23 cellular contexts compared by ENCODE assay signal in the genomic region with DNA sequence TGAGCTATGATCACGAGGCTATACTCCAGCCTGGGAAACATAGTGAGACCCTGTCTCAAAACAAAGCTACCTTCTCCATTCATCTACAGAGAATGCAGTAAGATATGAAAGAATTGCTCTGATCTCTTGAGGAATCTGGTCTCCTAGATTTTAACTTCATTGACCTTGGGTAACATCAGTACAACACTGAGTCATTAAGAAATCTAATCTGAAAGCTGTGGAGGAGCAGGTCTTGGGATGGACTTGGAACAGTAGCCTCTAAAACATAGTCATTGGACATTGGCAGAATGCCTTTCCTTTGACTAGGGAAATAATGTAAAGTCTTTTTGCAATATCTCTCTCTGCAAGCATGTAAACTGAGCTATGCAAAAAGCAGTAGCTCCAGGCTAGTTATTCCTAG. TPM values are rescaled to one million over a fixed set of nuclear protein-coding genes. Genes with fewer than 3 reads are reported as not detected.
A peak's percentile ranks its signal among the peaks of the same experiment; 100 is the strongest.
DNase-seq lines count a peak whose midpoint lies in the region; ATAC-seq and TF ChIP-seq lines count a peak whose summit lies in the region.
"Had no signal": no experiment of that assay in that cellular context is flagged by ENCODE, and none has a peak within 500 bp of the region (broad histone marks: within the 10 kb centered on the region; RNA-seq: fewer than 3 reads in every experiment).

No MANE protein-coding gene starts in this region.

- H3K9me1 ChIP-seq in IMR-90 (ENCODE audit: insufficient read depth, low read length) = no peaks in the 10 kb centered on the region; the same call in 1 of the 2 replicates

- DNase-seq in IMR-90 = peak; percentile 93
- peak; percentile 38 for DNase-seq in astrocyte of the spinal cord (ENCODE audit: low read depth, low spot score)
- no peak for DNase-seq in psoas muscle
- DNase-seq in GM10266 (ENCODE audit: extremely low spot score) = no peak
- no peak for DNase-seq in activated CD8-positive, alpha-beta memory T cell treated with anti-CD3 and anti-CD28 coated beads, Interleukin-2, amount 10 ng/mL, durations not matched to agents 7 days and 5 days
- no peak for DNase-seq in mesenteric fat pad (ENCODE audit: low spot score)
- DNase-seq: activated B cell treated with CpG ODN at 0.5 μM for 24 hours; activated CD4-positive, alpha-beta memory T cell treated with anti-CD3 and anti-CD28 coated beads for 36 hours; activated naive CD4-positive, alpha-beta T cell treated with anti-CD3 and anti-CD28 coated beads, Interleukin-2, amount 10 ng/mL, durations not matched to agents 7 days and 5 days; activated T-cell treated with anti-CD3 and anti-CD28 coated beads, Interleukin-2, amount 50 U/mL, for 1 hour; BE2C; endodermal cell; gastrocnemius medialis; mesendoderm; MM.1S; naive thymus-derived CD8-positive, alpha-beta T cell; NCI-H1930; right cardiac atrium; SJCRH30; stimulated activated naive B cell treated with anti-CD40 and anti-IgM and Interleukin-4, amounts not matched to agents 10 μg/mL and 1 μg/mL and 100 μg/mL, for 72 hours; T-helper 17 cell had no signal

- TF ChIP-seq CTCF in IMR-90 (conservative IDR thresholded peaks at IDR 0.05; ENCODE audit: low read depth, low read length) (no peak), astrocyte of the spinal cord (IDR thresholded peaks at IDR 0.05; ENCODE audit: low read depth, low read length) (no peak), psoas muscle (IDR thresholded peaks at IDR 0.05) (no peak), GM10266 (IDR thresholded peaks at IDR 0.05; ENCODE audit: control insufficient read depth, insufficient read depth, low read depth, missing control alignments) (no peak)

- no peak overlapping the region for H2BK15ac ChIP-seq in IMR-90 (ENCODE audit: low read depth, low read length)

- no peaks in the 10 kb centered on the region for H3K27me3 ChIP-seq in BLaER1
- no peaks in the 10 kb centered on the region for H3K27me3 ChIP-seq in IMR-90 (ENCODE audit: control insufficient read depth, insufficient read depth, low read length)
- no peaks in the 10 kb centered on the region for H3K27me3 ChIP-seq in psoas muscle (ENCODE audit: insufficient read depth in 3 of 3, low read length in 2 of 3)
- H3K27me3 ChIP-seq: gastrocnemius medialis, SJCRH30 had no signal

- H2AK9ac ChIP-seq in IMR-90 (replicated peaks; ENCODE audit: low read depth, low read length, poor library complexity) = no peak overlapping the region

- H3K27ac ChIP-seq in BLaER1 = no peak overlapping the region
- H3K27ac ChIP-seq in IMR-90 (ENCODE audit: insufficient read depth, low read length) = no peak overlapping the region
- no peak overlapping the region for H3K27ac ChIP-seq in psoas muscle
- H3K27ac ChIP-seq: gastrocnemius medialis, SJCRH30 had no signal

- TF ChIP-seq RAD21 in IMR-90 (IDR thresholded peaks at IDR 0.05; ENCODE audit: low read length) = no peak

- no TSS peak for BruUV-seq in IMR-90 (replicated peaks; lab: Mats Ljungman, UMichigan)

- no peak overlapping the region for H2AK5ac ChIP-seq in IMR-90 (ENCODE audit: low read depth, low read length)

- no peak overlapping the region for H3K27ac Mint-ChIP-seq in activated CD8-positive, alpha-beta memory T cell treated with anti-CD3 and anti-CD28 coated beads, Interleukin-2, amount 10 ng/mL, durations not matched to agents 7 days and 5 days
- H3K27ac Mint-ChIP-seq: activated B cell treated with CpG ODN at 0.5 μM for 24 hours; activated CD4-positive, alpha-beta memory T cell treated with anti-CD3 and anti-CD28 coated beads for 36 hours; activated naive CD4-positive, alpha-beta T cell treated with anti-CD3 and anti-CD28 coated beads, Interleukin-2, amount 10 ng/mL, durations not matched to agents 7 days and 5 days; endodermal cell; naive thymus-derived CD8-positive, alpha-beta T cell; stimulated activated naive B cell treated with anti-CD40 and anti-IgM and Interleukin-4, amounts not matched to agents 10 μg/mL and 1 μg/mL and 100 μg/mL, for 72 hours; T-helper 17 cell had no signal

- H3K4me3 ChIP-seq in BLaER1 (no peak overlapping the region), IMR-90 (ENCODE audit: insufficient read depth, low read depth, low read length) (no peak overlapping the region), astrocyte of the spinal cord (ENCODE audit: low read depth, low read length) (no peak overlapping the region), psoas muscle (no peak overlapping the region)
- H3K4me3 ChIP-seq: gastrocnemius medialis, SJCRH30 had no signal

- H4K8ac ChIP-seq in IMR-90 (ENCODE audit: low read depth in 2 of 2, low read length in 2 of 2) = no peak overlapping the region

- H3K79me1 ChIP-seq in IMR-90 (ENCODE audit: low read depth in 1 of 2, low read length in 2 of 2) = no peaks in the 10 kb centered on the region; a peak in 1 of 4 replicates

- TF ChIP-seq POLR2A in IMR-90 (IDR thresholded peaks at IDR 0.05; ENCODE audit: low read depth, low read length) = no peak

- dilution Hi-C loops in IMR-90 (cut with HindIII; ENCODE audit: low sequenced_read_pairs, unreplicated experiment) = no loop called here

- peak overlapping the region; percentile 59 for H2BK5ac ChIP-seq in IMR-90 (ENCODE audit: low read depth, low read length, poor library complexity, severe bottlenecking)

- no peak overlapping the region for H3K9ac ChIP-seq in BLaER1
- H3K9ac ChIP-seq in IMR-90 (ENCODE audit: low read depth, low read length) = no peak overlapping the region

- H4K91ac ChIP-seq in IMR-90 (ENCODE audit: insufficient read depth, low read depth, low read length) = no peak overlapping the region

- H3K36me3 ChIP-seq in BLaER1 = no peaks in the 10 kb centered on the region
- H3K36me3 ChIP-seq in IMR-90 (ENCODE audit: control insufficient read depth, insufficient read depth, low read length) = no peaks in the 10 kb centered on the region
- no peaks in the 10 kb centered on the region for H3K36me3 ChIP-seq in psoas muscle (ENCODE audit: insufficient read depth in 1 of 2, low read depth in 1 of 2)
- H3K36me3 ChIP-seq: BE2C, gastrocnemius medialis, SJCRH30 had no signal

- no peak overlapping the region for H3K23ac ChIP-seq in IMR-90 (ENCODE audit: low read depth, low read length)

- no peak overlapping the region for H3K14ac ChIP-seq in IMR-90 (replicated peaks; ENCODE audit: low read depth, low read length)

- peaks cover 24% of the 10 kb centered on the region for H3K4me1 ChIP-seq in BLaER1
- peaks cover 5% of the 10 kb centered on the region for H3K4me1 ChIP-seq in IMR-90 (ENCODE audit: control insufficient read depth, insufficient read depth, low read length)
- H3K4me1 ChIP-seq in psoas muscle = peaks cover 7% of the 10 kb centered on the region
- H3K4me1 ChIP-seq: BE2C, SJCRH30 had no signal

- H3K9me3 Mint-ChIP-seq in activated CD8-positive, alpha-beta memory T cell treated with anti-CD3 and anti-CD28 coated beads, Interleukin-2, amount 10 ng/mL, durations not matched to agents 7 days and 5 days (ENCODE audit: low read depth) = no peaks in the 10 kb centered on the region
- H3K9me3 Mint-ChIP-seq: activated B cell treated with CpG ODN at 0.5 μM for 24 hours; activated CD4-positive, alpha-beta memory T cell treated with anti-CD3 and anti-CD28 coated beads for 36 hours; activated naive CD4-positive, alpha-beta T cell treated with anti-CD3 and anti-CD28 coated beads, Interleukin-2, amount 10 ng/mL, durations not matched to agents 7 days and 5 days; endodermal cell; naive thymus-derived CD8-positive, alpha-beta T cell; stimulated activated naive B cell treated with anti-CD40 and anti-IgM and Interleukin-4, amounts not matched to agents 10 μg/mL and 1 μg/mL and 100 μg/mL, for 72 hours had no signal

- in situ Hi-C loops in IMR-90 (cut with MboI; ENCODE audit: low sequenced_read_pairs) (no loop called here), astrocyte of the spinal cord (cut with HindIII; ENCODE audit: low sequenced_read_pairs) (no loop called here)

- peak; percentile 98 for ATAC-seq in IMR-90 (ENCODE audit: low read depth)
- ATAC-seq in psoas muscle = peak in 3 of 4 donors; percentile 59 to 75 (median 64)
- no peak for ATAC-seq in activated CD8-positive, alpha-beta memory T cell treated with anti-CD3 and anti-CD28 coated beads, Interleukin-2, amount 10 ng/mL, durations not matched to agents 7 days and 5 days
- ATAC-seq: naive thymus-derived CD8-positive, alpha-beta T cell; right cardiac atrium; stimulated activated naive B cell treated with anti-CD40 and anti-IgM and Interleukin-4, amounts not matched to agents 10 μg/mL and 1 μg/mL and 100 μg/mL, for 72 hours; T-helper 17 cell had no signal

- no peak overlapping the region for H3K56ac ChIP-seq in IMR-90 (ENCODE audit: extremely low read depth, insufficient read depth, low read length)

- POLR2A ChIA-PET in IMR-90 (lab: Charles Lee; ENCODE audit: unreplicated experiment) = interaction anchor here (0.8 kb wide), 1 partner anchor 40 kb away, joined by 3 read pairs; no protein-coding TSS in a partner anchor

- H4K20me1 ChIP-seq in BLaER1 (no peaks in the 10 kb centered on the region), IMR-90 (ENCODE audit: insufficient read depth, low read length) (no peaks in the 10 kb centered on the region)

- H3K4ac ChIP-seq in IMR-90 (ENCODE audit: low read depth, low read length) = no peak overlapping the region

- no peak overlapping the region for H2BK120ac ChIP-seq in IMR-90 (ENCODE audit: low read depth, low read length)

- WGBS in IMR-90 (ENCODE audit: extremely low coverage in 2 of 2, insufficient read length in 1 of 2), 2 experiments = no CpG with 5 or more reads among the region's 1 CpG
- WGBS in psoas muscle, 3 donors = 63 to 91% (median 82%) methylated on average over 1 of the region's 1 CpG

- no peak overlapping the region for H3K18ac ChIP-seq in IMR-90 (ENCODE audit: low read depth, low read length)

- no peaks in the 10 kb centered on the region for H3K36me3 Mint-ChIP-seq in activated CD8-positive, alpha-beta memory T cell treated with anti-CD3 and anti-CD28 coated beads, Interleukin-2, amount 10 ng/mL, durations not matched to agents 7 days and 5 days
- H3K36me3 Mint-ChIP-seq: activated CD4-positive, alpha-beta memory T cell treated with anti-CD3 and anti-CD28 coated beads for 36 hours; activated naive CD4-positive, alpha-beta T cell treated with anti-CD3 and anti-CD28 coated beads, Interleukin-2, amount 10 ng/mL, durations not matched to agents 7 days and 5 days; naive thymus-derived CD8-positive, alpha-beta T cell; stimulated activated naive B cell treated with anti-CD40 and anti-IgM and Interleukin-4, amounts not matched to agents 10 μg/mL and 1 μg/mL and 100 μg/mL, for 72 hours had no signal

- H3K4me2 ChIP-seq in BLaER1 = peak overlapping the region; percentile 65
- peak overlapping the region; percentile 8; the same call in 1 of the 2 replicates for H3K4me2 ChIP-seq in IMR-90 (ENCODE audit: low read depth, low read length)

- no peak overlapping the region for H2AFZ ChIP-seq in IMR-90 (replicated peaks; ENCODE audit: low read length, poor library complexity)

- no peaks in the 10 kb centered on the region for H3K4me1 Mint-ChIP-seq in activated CD8-positive, alpha-beta memory T cell treated with anti-CD3 and anti-CD28 coated beads, Interleukin-2, amount 10 ng/mL, durations not matched to agents 7 days and 5 days
- H3K4me1 Mint-ChIP-seq: activated naive CD4-positive, alpha-beta T cell treated with anti-CD3 and anti-CD28 coated beads, Interleukin-2, amount 10 ng/mL, durations not matched to agents 7 days and 5 days; T-helper 17 cell had no signal

- no peaks in the 10 kb centered on the region for H3K27me3 Mint-ChIP-seq in activated CD8-positive, alpha-beta memory T cell treated with anti-CD3 and anti-CD28 coated beads, Interleukin-2, amount 10 ng/mL, durations not matched to agents 7 days and 5 days
- H3K27me3 Mint-ChIP-seq: activated naive CD4-positive, alpha-beta T cell treated with anti-CD3 and anti-CD28 coated beads, Interleukin-2, amount 10 ng/mL, durations not matched to agents 7 days and 5 days had no signal

- no peak overlapping the region for H3K4me3 Mint-ChIP-seq in activated CD8-positive, alpha-beta memory T cell treated with anti-CD3 and anti-CD28 coated beads, Interleukin-2, amount 10 ng/mL, durations not matched to agents 7 days and 5 days
- H3K4me3 Mint-ChIP-seq: activated B cell treated with CpG ODN at 0.5 μM for 24 hours; activated CD4-positive, alpha-beta memory T cell treated with anti-CD3 and anti-CD28 coated beads for 36 hours; activated naive CD4-positive, alpha-beta T cell treated with anti-CD3 and anti-CD28 coated beads, Interleukin-2, amount 10 ng/mL, durations not matched to agents 7 days and 5 days; endodermal cell; naive thymus-derived CD8-positive, alpha-beta T cell; stimulated activated naive B cell treated with anti-CD40 and anti-IgM and Interleukin-4, amounts not matched to agents 10 μg/mL and 1 μg/mL and 100 μg/mL, for 72 hours; T-helper 17 cell had no signal

- H2BK20ac ChIP-seq in IMR-90 (ENCODE audit: low read depth, low read length) = no peak overlapping the region

- intact Hi-C loops in IMR-90 (cut with micrococcal nuclease) = loop anchor here (10.0 kb wide), 1 partner anchor 165 kb away; no protein-coding TSS in a partner anchor
- intact Hi-C loops in psoas muscle (cut with DNase I) = no loop called here

- CTCF ChIA-PET in IMR-90 (lab: Yijun Ruan, JAX) = interaction anchor here (0.8 kb wide), 1 partner anchor 31 kb away, joined by 3 read pairs; no protein-coding TSS in a partner anchor
- CTCF ChIA-PET in activated CD8-positive, alpha-beta memory T cell treated with anti-CD3 and anti-CD28 coated beads, Interleukin-2, amount 10 ng/mL, durations not matched to agents 7 days and 5 days (lab: Charles Lee) = no interaction called here

- H4K5ac ChIP-seq in IMR-90 (ENCODE audit: low read depth, low read length) = no peak overlapping the region

- H3K9me3 ChIP-seq in BLaER1 (no peaks in the 10 kb centered on the region), IMR-90 (ENCODE audit: control insufficient read depth, insufficient read depth, low read length) (no peaks in the 10 kb centered on the region), psoas muscle (no peaks in the 10 kb centered on the region)
- H3K9me3 ChIP-seq: BE2C, gastrocnemius medialis, SJCRH30 had no signal

RNA-seq across cellular contexts. Expression of a gene that starts 58.1 kb away (rescaled TPM):
- total RNA-seq in IMR-90 (2012; rRNA removed) (2.2 and 3.3 TPM in 2 replicates), psoas muscle (1 to 10 TPM in 3 of 4 donors, under 1 TPM in 1; 0.59 to 2.9 (median 1.3) TPM), mesenteric fat pad (not detected)
- polyA plus RNA-seq in IMR-90 (2012; rRNA removed) (7.5 and 8.8 TPM in 2 replicates), psoas muscle (under 1 TPM; 0.20 to 0.63 (median 0.57) TPM)
- 4.9 and 5.7 TPM in 2 replicates for polyA plus RNA-seq in IMR-90 (2012; cell fraction: cytosol; rRNA removed)
- 5.9 and 9.9 TPM in 2 replicates for polyA plus RNA-seq in IMR-90 (2012; cell fraction: nucleus; rRNA removed; ENCODE audit: low replicate concordance)
- total RNA-seq in activated CD8-positive, alpha-beta memory T cell treated with anti-CD3 and anti-CD28 coated beads, Interleukin-2, amount 10 ng/mL, durations not matched to agents 7 days and 5 days = not detected
- total RNA-seq: activated B cell treated with CpG ODN at 0.5 μM for 24 hours; activated CD4-positive, alpha-beta memory T cell treated with anti-CD3 and anti-CD28 coated beads for 36 hours; naive thymus-derived CD8-positive, alpha-beta T cell; NCI-H460; SJCRH30; T-helper 17 cell had no signal
- polyA plus RNA-seq: naive thymus-derived CD8-positive, alpha-beta T cell had no signal

Comparison
In these comparisons a context has a peak if more than half of its experiments do, and no peak if none do; other contexts are left out.
1. DNase-seq: peak in IMR-90 (single experiment) and astrocyte of the spinal cord (single experiment); none in psoas muscle (0 of 2), GM10266 (single experiment), activated CD8-positive, alpha-beta memory T cell treated with anti-CD3 and anti-CD28 coated beads, Interleukin-2, amount 10 ng/mL, durations not matched to agents 7 days and 5 days (single experiment) and mesenteric fat pad (single experiment).